7 cellular contexts compared by ENCODE assay signal in genomic region chr14:39430762-39431415, GRCh38. TPM values are rescaled to one million over a fixed set of nuclear protein-coding genes. Genes with fewer than 3 reads are reported as not detected.
A peak's percentile ranks its signal among the peaks of the same experiment; 100 is the strongest.
DNase-seq lines count a peak whose midpoint lies in the region; ATAC-seq lines count a peak whose summit lies in the region.

No MANE protein-coding gene starts in this region.

- H3K9me3 ChIP-seq in right cardiac atrium (ENCODE audit: control insufficient read depth, low read length), result no peaks in the 10 kb centered on the region
- no peaks in the 10 kb centered on the region for H3K9me3 ChIP-seq in skeletal muscle satellite cell (replicated peaks; ENCODE audit: low read length)

- H3K36me3 ChIP-seq in skeletal muscle satellite cell (ENCODE audit: insufficient read depth, low read length), result no peaks in the 10 kb centered on the region

- H3K4me1 Mint-ChIP-seq in activated CD4-positive, alpha-beta memory T cell treated with anti-CD3 and anti-CD28 coated beads for 36 hours (ENCODE audit: low read depth), result peaks cover 47% of the 10 kb centered on the region

- H3K4me2 ChIP-seq in skeletal muscle satellite cell (ENCODE audit: low read length), result peak overlapping the region; percentile 96

- no peaks in the 10 kb centered on the region for H3K27me3 ChIP-seq in right cardiac atrium (ENCODE audit: control insufficient read depth, insufficient read depth)
- H3K27me3 ChIP-seq in skeletal muscle satellite cell (ENCODE audit: control insufficient read depth, insufficient read depth, low read length), result no peaks in the 10 kb centered on the region

- CTCF ChIA-PET in activated CD4-positive, alpha-beta memory T cell treated with anti-CD3 and anti-CD28 coated beads for 36 hours (lab: Charles Lee), result no interaction called here

- H3K4me1 ChIP-seq in right cardiac atrium (ENCODE audit: control insufficient read depth, insufficient read depth, low read length) (peaks cover 2% of the 10 kb centered on the region), skeletal muscle satellite cell (ENCODE audit: control insufficient read depth, insufficient read depth, low read length) (peaks cover 25% of the 10 kb centered on the region)

- intact Hi-C loops in activated CD4-positive, alpha-beta memory T cell treated with anti-CD3 and anti-CD28 coated beads for 36 hours (cut with micrococcal nuclease), result loop anchor here (1.0 to 10.0 kb wide), 3 partner anchors 34 to 1356 kb away; no protein-coding TSS in a partner anchor
- intact Hi-C loops in right cardiac atrium (cut with DNase I), result loop anchor here in 2 of 4 donors (5.0 to 10.0 kb wide), 2 partner anchors 256 to 259 kb away; partner anchors contain the start of genes TRAPPC6B (in 2 of the 2) and PNN (in 1 of the 2)

- no peaks in the 10 kb centered on the region for H3K9me3 Mint-ChIP-seq in activated CD4-positive, alpha-beta memory T cell treated with anti-CD3 and anti-CD28 coated beads for 36 hours

- 7% methylated on average over 19 of the region's 19 CpGs for WGBS in right cardiac atrium

- POLR2A ChIA-PET in activated CD4-positive, alpha-beta memory T cell treated with anti-CD3 and anti-CD28 coated beads for 36 hours (lab: Charles Lee), result interaction anchor here (1.2 to 2.8 kb wide), 7 partner anchors 40 to 328 kb away, joined by 3 to 22 read pairs (median 10); partner anchors contain the start of genes GEMIN2, PNN, SEC23A and TRAPPC6B

- peak overlapping the region; percentile 100 for H3K9ac ChIP-seq in skeletal muscle satellite cell (ENCODE audit: low read depth, low read length)

- peak overlapping the region; percentile 83 for H3K4me3 ChIP-seq in right cardiac atrium (ENCODE audit: low read length)
- H3K4me3 ChIP-seq in skeletal muscle satellite cell (ENCODE audit: low read length), result peak overlapping the region; percentile 98

- ATAC-seq in GM18517 (IDR thresholded peaks at IDR 0.05; ENCODE audit: unreplicated experiment), result peak; percentile 0
- ATAC-seq in HG03469 (IDR thresholded peaks at IDR 0.05; ENCODE audit: unreplicated experiment), result peak; percentile 1
- no peak for ATAC-seq in right cardiac atrium
- no peak for ATAC-seq in HG03432 (IDR thresholded peaks at IDR 0.05; ENCODE audit: unreplicated experiment)

- H3K27ac ChIP-seq in right cardiac atrium (ENCODE audit: low read length), result peak overlapping the region; percentile 100

- peak overlapping the region; percentile 92 for H3K27ac Mint-ChIP-seq in activated CD4-positive, alpha-beta memory T cell treated with anti-CD3 and anti-CD28 coated beads for 36 hours

- no peaks in the 10 kb centered on the region for H3K27me3 Mint-ChIP-seq in activated CD4-positive, alpha-beta memory T cell treated with anti-CD3 and anti-CD28 coated beads for 36 hours

- peaks cover 6% of the 10 kb centered on the region for H3K36me3 Mint-ChIP-seq in activated CD4-positive, alpha-beta memory T cell treated with anti-CD3 and anti-CD28 coated beads for 36 hours

- peak overlapping the region; percentile 93 for H3K4me3 Mint-ChIP-seq in activated CD4-positive, alpha-beta memory T cell treated with anti-CD3 and anti-CD28 coated beads for 36 hours

- DNase-seq in activated CD4-positive, alpha-beta memory T cell treated with anti-CD3 and anti-CD28 coated beads for 36 hours, result peak; percentile 28
- DNase-seq in right cardiac atrium (no peak), pons (ENCODE audit: low spot score) (no peak)

RNA-seq across cellular contexts. Expression of gene FBXO33, which starts 1.3 kb away (rescaled TPM):
- 10 to 100 TPM; 17.4 to 18.8 TPM for total RNA-seq in activated CD4-positive, alpha-beta memory T cell treated with anti-CD3 and anti-CD28 coated beads for 36 hours
- total RNA-seq in right cardiac atrium, result 1 to 10 TPM; 5.3 to 6.7 (median 5.7) TPM
- polyA plus RNA-seq in right cardiac atrium, result 4.0 TPM
- total RNA-seq in skeletal muscle satellite cell (2012; rRNA removed), result 11.4 and 12.5 TPM in 2 replicates

Comparison
In these comparisons a context has a peak if more than half of its experiments do, and no peak if none do; other contexts are left out.
1. ATAC-seq: peak in GM18517 (single experiment) and HG03469 (single experiment); none in right cardiac atrium (0 of 2) and HG03432 (single experiment).